ENCODE assay signal across 19 cellular contexts in the genomic region with DNA sequence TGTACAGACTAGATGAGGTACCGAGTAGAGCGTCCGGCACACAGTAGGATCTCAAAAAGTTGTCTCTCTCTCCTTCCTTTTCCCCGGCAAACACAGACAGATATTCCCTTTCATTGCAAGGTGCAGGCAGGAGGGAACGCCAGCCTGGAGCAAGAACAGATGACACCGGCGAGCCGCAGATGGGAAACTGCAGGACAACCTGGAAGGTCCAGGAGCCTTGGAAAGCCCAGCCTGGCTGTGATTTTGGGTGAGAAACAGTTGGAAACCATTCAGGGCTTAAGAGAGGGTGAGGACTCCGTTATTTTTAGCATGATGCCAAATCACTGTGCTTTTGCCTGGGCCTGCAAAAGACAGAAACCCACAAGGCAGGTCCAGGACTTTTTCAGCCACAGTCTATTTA. TPM values are rescaled to one million over a fixed set of nuclear protein-coding genes. Genes with fewer than 3 reads are reported as not detected.
DNase-seq lines count a peak whose midpoint lies in the region; ATAC-seq and TF ChIP-seq lines count a peak whose summit lies in the region.
"Had no signal": no experiment of that assay in that cellular context is flagged by ENCODE, and none has a peak within 500 bp of the region (broad histone marks: within the 10 kb centered on the region; RNA-seq: fewer than 3 reads in every experiment).

No MANE protein-coding gene starts in this region.

- H3K9me3 ChIP-seq in mammary epithelial cell (replicated peaks; ENCODE audit: insufficient read depth, low read length) (no peaks in the 10 kb centered on the region), breast epithelium (no peaks in the 10 kb centered on the region), upper lobe of right lung (no peaks in the 10 kb centered on the region), esophagus squamous epithelium (no peaks in the 10 kb centered on the region)
- H3K9me3 ChIP-seq: MG63 had no signal

- intact Hi-C loops in mammary epithelial cell (cut with micrococcal nuclease): no loop called here
- intact Hi-C loops in breast epithelium (cut with DNase I; ENCODE audit: low total_unique reads): no loop called here
- intact Hi-C loops in upper lobe of right lung (cut with DNase I): no loop called here
- intact Hi-C loops in left cardiac atrium (cut with DNase I): loop anchor here in 1 of 2 donors (10.0 kb wide), 2 partner anchors 130 to 1650 kb away; no protein-coding TSS in a partner anchor
- intact Hi-C loops in esophagus squamous epithelium (cut with DNase I): no loop called here

- H3K9ac ChIP-seq in mammary epithelial cell (ENCODE audit: insufficient read depth, low read length): no peak overlapping the region

- peak overlapping the region; percentile 73 for H3K27ac Mint-ChIP-seq in nephron progenitor cell

- in situ Hi-C loops in mammary epithelial cell (cut with MboI; ENCODE audit: low sequenced_read_pairs in 2 of 2): loop anchor here in 1 of 2 donors (25.0 kb wide), 1 partner anchor 1752 kb away; no protein-coding TSS in a partner anchor

- H3K36me3 ChIP-seq in mammary epithelial cell (ENCODE audit: insufficient read depth, low read length) (peaks cover 5% of the 10 kb centered on the region), breast epithelium (no peaks in the 10 kb centered on the region), upper lobe of right lung (no peaks in the 10 kb centered on the region), esophagus squamous epithelium (no peaks in the 10 kb centered on the region)
- H3K36me3 ChIP-seq: MG63 had no signal

- H3K27ac ChIP-seq in mammary epithelial cell (ENCODE audit: insufficient read depth, low read depth, low read length) (no peak overlapping the region), breast epithelium (no peak overlapping the region), coronary artery (peak overlapping the region; percentile 2 to 14), upper lobe of right lung (peak overlapping the region; percentile 14), esophagus squamous epithelium (no peak overlapping the region)
- H3K27ac ChIP-seq: 22Rv1, C4-2B had no signal

- H3K27me3 ChIP-seq in mammary epithelial cell (ENCODE audit: insufficient read depth, low read length) (no peaks in the 10 kb centered on the region), breast epithelium (no peaks in the 10 kb centered on the region), upper lobe of right lung (no peaks in the 10 kb centered on the region), esophagus squamous epithelium (peaks cover 0 to 7% (median 0%) of the 10 kb centered on the region in 4 donors)
- H3K27me3 ChIP-seq: MG63 had no signal

- CTCF ChIA-PET in mammary epithelial cell (lab: Charles Lee; ENCODE audit: low non-redundant PET): no interaction called here

- peaks cover 90% of the 10 kb centered on the region for H3K79me2 ChIP-seq in mammary epithelial cell (ENCODE audit: insufficient read depth, low read length)

- BruUV-seq in mammary epithelial cell (replicated peaks; lab: Mats Ljungman, UMichigan): no TSS peak

- H3K4me2 ChIP-seq in mammary epithelial cell (ENCODE audit: insufficient read depth, low read depth, low read length): no peak overlapping the region

- no peak overlapping the region for H3K4me3 Mint-ChIP-seq in nephron progenitor cell

- TF ChIP-seq CTCF in mammary epithelial cell (conservative IDR thresholded peaks at IDR 0.05 in 1 of 2, IDR thresholded peaks at IDR 0.05 in 1 of 2; ENCODE audit: extremely low read depth in 1 of 2, insufficient read depth in 1 of 2, low read depth in 1 of 2, low read length in 2 of 2): no peak
- TF ChIP-seq CTCF in breast epithelium (IDR thresholded peaks at IDR 0.05): no peak
- TF ChIP-seq CTCF in coronary artery (IDR thresholded peaks at IDR 0.05): no peak
- TF ChIP-seq CTCF in nephron progenitor cell (IDR thresholded peaks at IDR 0.05): no peak
- TF ChIP-seq CTCF in upper lobe of right lung (IDR thresholded peaks at IDR 0.05): no peak
- no peak for TF ChIP-seq CTCF in esophagus squamous epithelium (IDR thresholded peaks at IDR 0.05)

- no peaks in the 10 kb centered on the region for H3K9me3 Mint-ChIP-seq in nephron progenitor cell

- H3K4me1 ChIP-seq in mammary epithelial cell (ENCODE audit: insufficient read depth, low read length) (peaks cover 15% of the 10 kb centered on the region), breast epithelium (no peaks in the 10 kb centered on the region), upper lobe of right lung (peaks cover 4% of the 10 kb centered on the region), esophagus squamous epithelium (peaks cover 0 to 32% (median 4%) of the 10 kb centered on the region in 3 donors)

- WGBS in mammary epithelial cell (ENCODE audit: low coverage, missing lambda C conversion rate): 81% methylated on average over 7 of the region's 9 CpGs
- WGBS in esophagus squamous epithelium, 2 donors: 65 to 82% methylated on average over 6 to 9 of the region's 9 CpGs

- H3K36me3 Mint-ChIP-seq in nephron progenitor cell (ENCODE audit: low read depth): peaks cover 45% of the 10 kb centered on the region

- H4K20me1 ChIP-seq in mammary epithelial cell (ENCODE audit: insufficient read depth, low read length): no peaks in the 10 kb centered on the region

- dilution Hi-C loops in mammary epithelial cell (cut with HindIII; ENCODE audit: low sequenced_read_pairs): no loop called here

- H3K27me3 Mint-ChIP-seq in nephron progenitor cell (ENCODE audit: low read depth, poor library complexity): no peaks in the 10 kb centered on the region

- DNase-seq in mammary epithelial cell: no peak
- DNase-seq in breast epithelium (ENCODE audit: low spot score in 2 of 2): no peak
- no peak for DNase-seq in coronary artery (ENCODE audit: low spot score)
- DNase-seq in nephron progenitor cell: no peak
- no peak for DNase-seq in upper lobe of right lung
- DNase-seq in left cardiac atrium: no peak
- DNase-seq in esophagus squamous epithelium (lab: John Stamatoyannopoulos, UW): no peak
- DNase-seq in NCI-H1436 treated with DMSO at 0.1 percent for 48 hours (lab: John Stamatoyannopoulos, UW): no peak
- DNase-seq: AML-193; H7; Kasumi-1; MG63; NCI-H1092; NCI-H2081 treated with DMSO at 0.1 percent for 48 hours; NCI-H748 treated with DMSO at 0.1 percent for 48 hours; NK-92 treated with Interleukin-12 subunit alpha and Interleukin-12 subunit beta, amount 100 ng/mL, for 24 hours; SHP77 treated with DMSO at 0.1 percent for 48 hours had no signal

- peak overlapping the region; percentile 32 for H2AFZ ChIP-seq in mammary epithelial cell (ENCODE audit: low read depth, low read length)

- TF ChIP-seq POLR2A in breast epithelium (IDR thresholded peaks at IDR 0.05): no peak
- TF ChIP-seq POLR2A in esophagus squamous epithelium (IDR thresholded peaks at IDR 0.05): no peak

- ATAC-seq in upper lobe of right lung (no peak), left cardiac atrium (no peak)

- H3K4me1 Mint-ChIP-seq in nephron progenitor cell: peaks cover 87% of the 10 kb centered on the region

- no peak overlapping the region for H3K4me3 ChIP-seq in mammary epithelial cell (replicated peaks in 1 of 3; ENCODE audit: insufficient read depth in 1 of 3, low read depth in 2 of 3, low read length in 3 of 3)
- peak overlapping the region in 1 of 3 donors; percentile 40 for H3K4me3 ChIP-seq in breast epithelium
- peak overlapping the region; percentile 21 for H3K4me3 ChIP-seq in coronary artery
- no peak overlapping the region for H3K4me3 ChIP-seq in upper lobe of right lung
- H3K4me3 ChIP-seq in esophagus squamous epithelium: no peak overlapping the region
- H3K4me3 ChIP-seq: MG63 had no signal

RNA-seq across cellular contexts. Expression of gene CDH11, which starts 7.3 kb away (rescaled TPM):
- total RNA-seq in mammary epithelial cell (10 to 100 TPM in 1 of 2 donors, 1 to 10 TPM in 1; 6.3 to 61.7 TPM), breast epithelium (10 to 100 TPM; 41.8 to 70.0 (median 52.8) TPM), upper lobe of right lung (176 TPM), left cardiac atrium (10 to 100 TPM; 12.8 to 48.7 TPM), esophagus squamous epithelium (10 to 100 TPM in 1 of 4 donors, 1 to 10 TPM in 3; 3.4 to 17.5 (median 6.6) TPM)
- 44.9 TPM for polyA plus RNA-seq in mammary epithelial cell
- polyA minus RNA-seq in mammary epithelial cell: 131 TPM

Comparison
In these comparisons a context has a peak if more than half of its experiments do, and no peak if none do; other contexts are left out.
1. H3K27ac ChIP-seq: peak in coronary artery (2 of 2) and upper lobe of right lung (single experiment); none in mammary epithelial cell (single experiment), breast epithelium (0 of 2) and esophagus squamous epithelium (0 of 4).